Comparison of ENCODE assay signal across 17 cellular contexts in genomic region chr2:241551599-241551997, GRCh38. TPM values are rescaled to one million over a fixed set of nuclear protein-coding genes. Genes with fewer than 3 reads are reported as not detected.
DNase-seq lines count a peak whose midpoint lies in the region; ATAC-seq, FAIRE-seq and TF ChIP-seq lines count a peak whose summit lies in the region.
"Had no signal": no experiment of that assay in that cellular context is flagged by ENCODE, and none has a peak within 500 bp of the region (broad histone marks: within the 10 kb centered on the region; RNA-seq: fewer than 3 reads in every experiment).

No MANE protein-coding gene starts in this region.

- H3K27ac ChIP-seq in SJSA1 (peak overlapping the region; percentile 40), right lobe of liver (no peak overlapping the region), suprapubic skin (no peak overlapping the region), kidney (ENCODE audit: low read depth in 2 of 2, low read length in 2 of 2) (no peak overlapping the region)
- H3K27ac ChIP-seq: BLaER1 treated with 17β-estradiol and CSF1 and Interleukin-3, amounts not matched to agents 10 nM and 100 nM had no signal

- H3K36me3 ChIP-seq in SJSA1 (peaks cover 41% of the 10 kb centered on the region), right lobe of liver (no peaks in the 10 kb centered on the region), suprapubic skin (no peaks in the 10 kb centered on the region), kidney (ENCODE audit: control insufficient read depth in 1 of 2, insufficient read depth in 2 of 2, low read length in 2 of 2) (no peaks in the 10 kb centered on the region)
- H3K36me3 ChIP-seq: BLaER1 treated with 17β-estradiol and CSF1 and Interleukin-3, amounts not matched to agents 10 nM and 100 nM had no signal

- WGBS in right lobe of liver (ENCODE audit: insufficient coverage, low coverage, low lambda C conversion rate, missing lambda C conversion rate): 56% methylated on average over 10 of the region's 12 CpGs
- WGBS in suprapubic skin: 59% methylated on average over 9 of the region's 12 CpGs

- H3K9me3 ChIP-seq in SJSA1 (replicated peaks) (no peaks in the 10 kb centered on the region), right lobe of liver (no peaks in the 10 kb centered on the region), suprapubic skin (no peaks in the 10 kb centered on the region), kidney (ENCODE audit: control insufficient read depth in 1 of 2, low read length in 2 of 2) (no peaks in the 10 kb centered on the region)

- intact Hi-C loops in right lobe of liver (cut with DNase I) (no loop called here), kidney (cut with DNase I) (no loop called here)

- peak overlapping the region; percentile 33 for H3K4me3 ChIP-seq in SJSA1
- H3K4me3 ChIP-seq in right lobe of liver: peak overlapping the region in 2 of 3 donors; percentile 42 to 47
- H3K4me3 ChIP-seq in suprapubic skin: peak overlapping the region; percentile 27
- H3K4me3 ChIP-seq in kidney (ENCODE audit: low read length in 2 of 2): no peak overlapping the region
- H3K4me3 ChIP-seq: BLaER1 treated with 17β-estradiol and CSF1 and Interleukin-3, amounts not matched to agents 10 nM and 100 nM had no signal

- H3K4me1 ChIP-seq in SJSA1 (replicated peaks) (peaks cover 65% of the 10 kb centered on the region), right lobe of liver (peaks cover 0 to 32% (median 13%) of the 10 kb centered on the region in 4 donors), suprapubic skin (peaks cover 14% of the 10 kb centered on the region), kidney (ENCODE audit: control insufficient read depth in 1 of 2, insufficient read depth in 1 of 2, low read depth in 1 of 2, low read length in 2 of 2) (peaks cover 0 to 7% of the 10 kb centered on the region in 2 donors)

- ATAC-seq in right lobe of liver: no peak

- H3K27me3 ChIP-seq in SJSA1 (replicated peaks) (no peaks in the 10 kb centered on the region), right lobe of liver (no peaks in the 10 kb centered on the region), suprapubic skin (peaks cover 19% of the 10 kb centered on the region)

- no peak for FAIRE-seq in kidney (lab: Jason Lieb, UNC)

- TF ChIP-seq CTCF in right lobe of liver (IDR thresholded peaks at IDR 0.05) (no peak), suprapubic skin (IDR thresholded peaks at IDR 0.05) (no peak), kidney (IDR thresholded peaks at IDR 0.05; ENCODE audit: borderline replicate concordance, extremely low read depth, insufficient read depth) (no peak)

- peak; percentile 13 for DNase-seq in D341Med (ENCODE audit: low spot score)
- DNase-seq in SJSA1 (ENCODE audit: low read depth in 1 of 2, low spot score in 2 of 2): peak in 1 of 2 experiments; percentile 70
- DNase-seq in right lobe of liver: no peak
- no peak for DNase-seq in suprapubic skin (ENCODE audit: low spot score in 2 of 2)
- no peak for DNase-seq in EL
- DNase-seq in kidney: no peak
- DNase-seq in putamen (ENCODE audit: low spot score): no peak
- DNase-seq: CD8-positive, alpha-beta memory T cell; HCEC 1CT; KG1; NCI-H187; NCI-H2227 treated with DMSO at 0.1 percent for 48 hours; NCI-H82; OCI-M1; SHP77; SK-N-SH had no signal

- TF ChIP-seq POLR2A in right lobe of liver (IDR thresholded peaks at IDR 0.05) (no peak), suprapubic skin (IDR thresholded peaks at IDR 0.05) (no peak)

- no peak overlapping the region for H3K9ac ChIP-seq in kidney (ENCODE audit: low read length in 2 of 2)
- H3K9ac ChIP-seq: BLaER1 treated with 17β-estradiol and CSF1 and Interleukin-3, amounts not matched to agents 10 nM and 100 nM; SK-N-SH had no signal

- TF ChIP-seq EP300 in suprapubic skin (IDR thresholded peaks at IDR 0.05): no peak

RNA-seq across cellular contexts. Expression of gene BOK, which starts 6.9 kb away (rescaled TPM):
- 337 and 338 TPM in 2 replicates for total RNA-seq in SJSA1 (2014; rRNA removed; shearing (Covaris generic))
- total RNA-seq in right lobe of liver (100 to 1,000 TPM in 3 of 6 experiments, 10 to 100 TPM in 3; 50.1 to 119 (median 90.5) TPM), suprapubic skin (10 to 100 TPM; 32.4 to 61.6 (median 60.5) TPM), kidney (28.8 TPM)
- 22.9 TPM for polyA plus RNA-seq in kidney (ENCODE audit: insufficient read depth, low read depth, low replicate concordance)
- total RNA-seq: CD8-positive, alpha-beta memory T cell had no signal
- polyA plus RNA-seq: CD8-positive, alpha-beta memory T cell had no signal

RNA-seq across cellular contexts. Expression of gene STK25, which starts 43.2 kb away (rescaled TPM):
- total RNA-seq in SJSA1 (2014; rRNA removed; shearing (Covaris generic)): 316 and 470 TPM in 2 replicates
- 10 to 100 TPM; 51.0 to 99.1 (median 63.5) TPM for total RNA-seq in right lobe of liver
- 100 to 1,000 TPM; 131 to 232 (median 147) TPM for total RNA-seq in suprapubic skin
- total RNA-seq in kidney: 151 TPM
- polyA plus RNA-seq in kidney (ENCODE audit: insufficient read depth, low read depth, low replicate concordance): 119 TPM

Comparison
In these comparisons a context has a peak if more than half of its experiments do, and no peak if none do; other contexts are left out.
1. H3K4me3 ChIP-seq: peak in SJSA1 (single experiment), right lobe of liver (2 of 3) and suprapubic skin (single experiment); none in kidney (0 of 2).